In the genomic region with DNA sequence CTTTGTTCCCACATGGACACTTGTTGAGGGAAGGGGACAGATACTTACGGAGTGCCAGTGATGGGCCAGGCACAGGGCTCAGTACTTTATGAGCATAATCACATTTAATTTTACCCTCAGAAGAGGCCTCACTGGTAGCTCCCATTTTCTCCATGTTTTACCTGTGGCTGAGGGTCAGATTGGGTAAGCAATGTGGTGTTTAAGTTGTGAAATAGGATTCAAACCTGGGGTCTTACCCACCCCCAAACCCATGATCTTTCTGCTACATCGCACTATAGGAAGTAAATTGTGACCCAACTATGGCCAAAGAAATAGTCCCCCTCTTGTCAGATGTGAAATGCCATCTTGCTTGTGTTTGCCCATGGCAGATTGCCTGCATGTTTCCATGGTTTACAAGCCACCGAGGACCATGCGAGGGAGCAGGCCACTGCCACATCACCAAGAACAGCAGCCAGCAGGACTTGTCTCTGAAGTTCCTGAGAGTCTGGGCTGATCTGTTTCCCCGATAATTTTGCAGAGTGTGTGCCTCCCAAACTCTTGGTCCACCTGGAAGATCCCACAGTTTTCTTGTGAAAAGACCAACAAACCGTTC, we compare ENCODE assay signal across 23 cellular contexts.
"Had no signal": no experiment of that assay in that cellular context is flagged by ENCODE, and none has a peak within 500 bp of the region (broad histone marks: within the 10 kb centered on the region; RNA-seq: fewer than 3 reads in every experiment).

No MANE protein-coding gene starts in this region.

- H3K27me3 Mint-ChIP-seq: activated naive CD4-positive, alpha-beta T cell treated with anti-CD3 and anti-CD28 coated beads, Interleukin-2, amount 50 U/mL, for 24 hours had no signal

- H3K4me3 Mint-ChIP-seq: activated naive CD4-positive, alpha-beta T cell treated with anti-CD3 and anti-CD28 coated beads, Interleukin-2, amount 50 U/mL, for 24 hours; neural crest cell; T-helper 2 cell treated with Interferon-gamma antibody and Interleukin-4, amounts not matched to agents 5 μg/mL and 100 μg/mL, for 36 hours had no signal

- H3K4me1 ChIP-seq: spleen, vagina had no signal

- H3K27me3 ChIP-seq: sigmoid colon, testis, vagina had no signal

- H3K9me3 Mint-ChIP-seq: activated naive CD4-positive, alpha-beta T cell treated with anti-CD3 and anti-CD28 coated beads, Interleukin-2, amount 50 U/mL, for 24 hours; neural crest cell; T-helper 2 cell treated with Interferon-gamma antibody and Interleukin-4, amounts not matched to agents 5 μg/mL and 100 μg/mL, for 36 hours had no signal

- H3K27ac Mint-ChIP-seq: activated naive CD4-positive, alpha-beta T cell treated with anti-CD3 and anti-CD28 coated beads, Interleukin-2, amount 50 U/mL, for 24 hours; T-helper 2 cell treated with Interferon-gamma antibody and Interleukin-4, amounts not matched to agents 5 μg/mL and 100 μg/mL, for 36 hours had no signal

- H3K36me3 Mint-ChIP-seq: activated naive CD4-positive, alpha-beta T cell treated with anti-CD3 and anti-CD28 coated beads, Interleukin-2, amount 50 U/mL, for 24 hours; brain had no signal

- H3K36me3 ChIP-seq: sigmoid colon, spleen, vagina had no signal

- H3K4me3 ChIP-seq: sigmoid colon, spleen, testis, vagina had no signal

- H3K4me1 Mint-ChIP-seq: activated naive CD4-positive, alpha-beta T cell treated with anti-CD3 and anti-CD28 coated beads, Interleukin-2, amount 50 U/mL, for 24 hours had no signal

- H3K9me3 ChIP-seq: sigmoid colon, spleen, testis, vagina had no signal

- H3K27ac ChIP-seq: sigmoid colon, spleen, testis, vagina, VCaP had no signal

- DNase-seq: activated CD4-positive, CD25-positive, alpha-beta regulatory T cell treated with anti-CD3 and anti-CD28 coated beads, Interleukin-2, amount 50 U/mL, for 72 hours; activated gamma-delta T cell treated with Interleukin-2 at 50 U/mL for 16 hours; activated T-cell treated with anti-CD3 and anti-CD28 coated beads, Interleukin-2, amount 50 U/mL, for 1 hour; central memory CD4-positive, alpha-beta T cell; effector memory CD4-positive, alpha-beta T cell; glutamatergic neuron; hypothalamus; left cardiac atrium; occipital lobe; posterior cingulate gyrus; sigmoid colon; spleen; stimulated activated CD4-positive, alpha-beta T cell treated with anti-CD3 and anti-CD28 coated beads, Interleukin-4, amount 100 ng/mL, for 1 hour; stimulated activated naive CD4-positive, alpha-beta T cell; testis; trophoblast cell had no signal

- ATAC-seq: esophagus mucosa, left cardiac atrium had no signal
